In the genomic region with DNA sequence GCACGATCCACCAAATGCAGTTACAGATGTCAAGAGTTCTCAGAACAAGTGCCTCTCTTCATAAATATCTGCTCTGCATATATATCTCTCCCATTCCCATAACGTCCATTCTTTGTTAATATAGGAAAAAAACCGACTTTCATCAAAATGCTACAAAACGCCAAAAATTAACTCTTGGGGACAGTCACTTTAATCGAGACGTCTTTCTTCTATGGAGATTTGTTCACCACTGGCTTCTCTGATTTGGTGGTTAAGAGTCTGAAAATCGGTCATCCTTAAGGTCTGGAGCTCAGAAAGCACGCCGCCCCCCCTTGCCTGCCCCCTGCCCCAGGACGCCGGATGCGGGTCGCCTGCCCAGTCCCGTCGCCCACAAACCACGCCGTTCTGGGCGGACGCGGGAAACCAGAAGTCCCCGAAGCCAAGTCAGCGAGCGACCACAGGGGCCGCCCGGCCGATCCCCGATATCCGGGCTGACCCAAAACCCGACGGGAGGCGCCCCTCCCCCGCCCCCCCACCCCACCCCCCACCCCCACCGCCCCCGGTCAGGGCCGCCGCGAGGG, we compare ENCODE assay signal across 9 cellular contexts.
A peak's percentile ranks its signal among the peaks of the same experiment; 100 is the strongest.
DNase-seq lines count a peak whose midpoint lies in the region; ATAC-seq and TF ChIP-seq lines count a peak whose summit lies in the region.
"Had no signal": no experiment of that assay in that cellular context is flagged by ENCODE, and none has a peak within 500 bp of the region (broad histone marks: within the 10 kb centered on the region; RNA-seq: fewer than 3 reads in every experiment).

No MANE protein-coding gene starts in this region.

- H3K4me1 ChIP-seq in left lung (peaks cover 0 to 13% of the 10 kb centered on the region in 2 donors), suprapubic skin (peaks cover 18% of the 10 kb centered on the region)

- intact Hi-C loops in left lung (cut with DNase I) (no loop called here), lower leg skin (cut with DNase I; ENCODE audit: low total_unique reads) (no loop called here)

- no peaks in the 10 kb centered on the region for H3K9me3 ChIP-seq in left lung
- H3K9me3 ChIP-seq in suprapubic skin, result no peaks in the 10 kb centered on the region

- peaks cover 56% of the 10 kb centered on the region for H3K27me3 Mint-ChIP-seq in activated CD8-positive, alpha-beta memory T cell treated with anti-CD3 and anti-CD28 coated beads, Interleukin-2, amount 10 ng/mL, durations not matched to agents 7 days and 5 days
- H3K27me3 Mint-ChIP-seq in activated naive CD8-positive, alpha-beta T cell treated with anti-CD3 and anti-CD28 coated beads, Interleukin-2, amount 10 ng/mL, durations not matched to agents 7 days and 5 days, result peaks cover 68% of the 10 kb centered on the region

- H3K27me3 ChIP-seq in left lung (peaks cover 27 to 68% of the 10 kb centered on the region in 2 donors), suprapubic skin (peaks cover 70% of the 10 kb centered on the region)

- H3K9me3 Mint-ChIP-seq in activated CD8-positive, alpha-beta memory T cell treated with anti-CD3 and anti-CD28 coated beads, Interleukin-2, amount 10 ng/mL, durations not matched to agents 7 days and 5 days (ENCODE audit: low read depth), result no peaks in the 10 kb centered on the region
- peaks cover 2% of the 10 kb centered on the region for H3K9me3 Mint-ChIP-seq in activated naive CD8-positive, alpha-beta T cell treated with anti-CD3 and anti-CD28 coated beads, Interleukin-2, amount 10 ng/mL, durations not matched to agents 7 days and 5 days

- 7% methylated on average over 17 of the region's 37 CpGs for WGBS in suprapubic skin
- 2 to 5% methylated on average over 21 to 22 of the region's 37 CpGs for WGBS in lower leg skin, 2 donors

- H3K36me3 ChIP-seq in left lung (no peaks in the 10 kb centered on the region), suprapubic skin (no peaks in the 10 kb centered on the region)

- H3K4me3 ChIP-seq in left lung (peak overlapping the region; percentile 36 to 45), suprapubic skin (peak overlapping the region; percentile 56), lower leg skin (ENCODE audit: low read depth, poor library complexity, severe bottlenecking) (no peak overlapping the region)

- peak overlapping the region; percentile 61 for H3K27ac Mint-ChIP-seq in activated CD8-positive, alpha-beta memory T cell treated with anti-CD3 and anti-CD28 coated beads, Interleukin-2, amount 10 ng/mL, durations not matched to agents 7 days and 5 days
- H3K27ac Mint-ChIP-seq in activated naive CD8-positive, alpha-beta T cell treated with anti-CD3 and anti-CD28 coated beads, Interleukin-2, amount 10 ng/mL, durations not matched to agents 7 days and 5 days, result no peak overlapping the region
- H3K27ac Mint-ChIP-seq: effector memory CD8-positive, alpha-beta T cell had no signal

- no peak for DNase-seq in activated CD8-positive, alpha-beta memory T cell treated with anti-CD3 and anti-CD28 coated beads, Interleukin-2, amount 10 ng/mL, durations not matched to agents 7 days and 5 days
- DNase-seq in activated CD8-positive, alpha-beta memory T cell treated with anti-CD3 and anti-CD28 coated beads, Interleukin-2, amount 50 U/mL, for 4 hours, result no peak
- peak; percentile 31 for DNase-seq in activated naive CD8-positive, alpha-beta T cell treated with anti-CD3 and anti-CD28 coated beads, Interleukin-2, amount 10 ng/mL, durations not matched to agents 7 days and 5 days
- no peak for DNase-seq in left lung
- no peak for DNase-seq in suprapubic skin (ENCODE audit: low spot score in 2 of 2)
- DNase-seq in HCEC 1CT, result no peak
- no peak for DNase-seq in lower leg skin (ENCODE audit: low spot score in 2 of 2)
- DNase-seq in stimulated activated CD4-positive, alpha-beta T cell treated with anti-CD3 and anti-CD28 coated beads, Interleukin-12 subunit alpha, Interleukin-12 subunit beta, amount 100 ng/mL, for 4 hours, result no peak
- DNase-seq: effector memory CD8-positive, alpha-beta T cell had no signal

- no peak for ATAC-seq in activated CD8-positive, alpha-beta memory T cell treated with anti-CD3 and anti-CD28 coated beads, Interleukin-2, amount 10 ng/mL, durations not matched to agents 7 days and 5 days
- ATAC-seq in activated naive CD8-positive, alpha-beta T cell treated with anti-CD3 and anti-CD28 coated beads, Interleukin-2, amount 10 ng/mL, durations not matched to agents 7 days and 5 days (ENCODE audit: low read depth), result no peak
- no peak for ATAC-seq in left lung
- ATAC-seq: effector memory CD8-positive, alpha-beta T cell had no signal

- H3K27ac ChIP-seq in left lung (no peak overlapping the region), suprapubic skin (no peak overlapping the region)

- POLR2A ChIA-PET in activated naive CD8-positive, alpha-beta T cell treated with anti-CD3 and anti-CD28 coated beads, Interleukin-2, amount 10 ng/mL, durations not matched to agents 7 days and 5 days (lab: Charles Lee), result no interaction called here

- peaks cover 7% of the 10 kb centered on the region for H3K4me1 Mint-ChIP-seq in activated CD8-positive, alpha-beta memory T cell treated with anti-CD3 and anti-CD28 coated beads, Interleukin-2, amount 10 ng/mL, durations not matched to agents 7 days and 5 days
- peaks cover 4% of the 10 kb centered on the region for H3K4me1 Mint-ChIP-seq in activated naive CD8-positive, alpha-beta T cell treated with anti-CD3 and anti-CD28 coated beads, Interleukin-2, amount 10 ng/mL, durations not matched to agents 7 days and 5 days

- no peak for TF ChIP-seq EP300 in suprapubic skin (IDR thresholded peaks at IDR 0.05)

- TF ChIP-seq POLR2A in suprapubic skin (IDR thresholded peaks at IDR 0.05), result no peak
- TF ChIP-seq POLR2A in lower leg skin (IDR thresholded peaks at IDR 0.05), result no peak

- CTCF ChIA-PET in activated CD8-positive, alpha-beta memory T cell treated with anti-CD3 and anti-CD28 coated beads, Interleukin-2, amount 10 ng/mL, durations not matched to agents 7 days and 5 days (lab: Charles Lee), result no interaction called here

- H3K4me3 Mint-ChIP-seq in activated CD8-positive, alpha-beta memory T cell treated with anti-CD3 and anti-CD28 coated beads, Interleukin-2, amount 10 ng/mL, durations not matched to agents 7 days and 5 days, result peak overlapping the region; percentile 22
- H3K4me3 Mint-ChIP-seq in activated naive CD8-positive, alpha-beta T cell treated with anti-CD3 and anti-CD28 coated beads, Interleukin-2, amount 10 ng/mL, durations not matched to agents 7 days and 5 days, result peak overlapping the region; percentile 44

- peaks cover 7% of the 10 kb centered on the region for H3K36me3 Mint-ChIP-seq in activated CD8-positive, alpha-beta memory T cell treated with anti-CD3 and anti-CD28 coated beads, Interleukin-2, amount 10 ng/mL, durations not matched to agents 7 days and 5 days
- H3K36me3 Mint-ChIP-seq in activated naive CD8-positive, alpha-beta T cell treated with anti-CD3 and anti-CD28 coated beads, Interleukin-2, amount 10 ng/mL, durations not matched to agents 7 days and 5 days, result peaks cover 3% of the 10 kb centered on the region

- TF ChIP-seq CTCF in left lung (IDR thresholded peaks at IDR 0.05), result no peak
- TF ChIP-seq CTCF in suprapubic skin (IDR thresholded peaks at IDR 0.05), result no peak
- TF ChIP-seq CTCF in lower leg skin (IDR thresholded peaks at IDR 0.05), result no peak
